2 cellular contexts compared by ENCODE assay signal in the genomic region with DNA sequence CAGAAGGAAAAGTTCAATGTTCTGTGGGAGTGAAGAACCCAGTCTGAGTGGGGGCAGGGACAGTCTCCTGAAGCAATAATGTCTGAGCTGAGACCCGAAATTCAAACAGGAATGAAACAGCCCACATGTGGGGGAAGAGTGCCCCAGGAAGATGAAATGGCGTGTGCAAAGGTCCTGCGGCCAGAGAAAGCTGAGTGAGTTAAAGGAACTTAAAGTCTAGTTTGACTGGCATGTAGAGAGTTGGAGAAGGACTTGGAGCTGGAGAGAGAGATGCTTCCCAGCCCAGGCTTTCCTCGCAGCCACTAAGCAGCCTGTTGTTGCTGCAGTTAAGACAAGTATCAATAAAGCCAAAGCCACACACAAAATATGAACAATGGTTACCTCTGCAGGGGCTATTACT.
TF ChIP-seq lines count a peak whose summit lies in the region.

No MANE protein-coding gene starts in this region.

TF ChIP-seq in K562, 482 proteins besides CTCF, POLR2A, EP300 and RAD21:
- TF ChIP-seq RBM25 (IDR thresholded peaks at IDR 0.05; ENCODE audit: low read depth, low read length, severe bottlenecking): peak; percentile 64
- no peak for TF ChIP-seq CXXC5 (CRISPR knock-in tag; IDR thresholded peaks at IDR 0.05)

TF ChIP-seq in H1, 55 proteins besides CTCF, POLR2A, EP300 and RAD21:
- TF ChIP-seq SUZ12 (IDR thresholded peaks at IDR 0.05; ENCODE audit: low read length) (no peak), TEAD4 (IDR thresholded peaks at IDR 0.05; ENCODE audit: low read depth, low read length) (no peak), KDM1A (IDR thresholded peaks at IDR 0.05; ENCODE audit: borderline replicate concordance, low read length) (peak; percentile 36; the same call in 1 of the 2 replicates), ASH2L (IDR thresholded peaks at IDR 0.05; ENCODE audit: low read length) (no peak)
